In the genomic region with DNA sequence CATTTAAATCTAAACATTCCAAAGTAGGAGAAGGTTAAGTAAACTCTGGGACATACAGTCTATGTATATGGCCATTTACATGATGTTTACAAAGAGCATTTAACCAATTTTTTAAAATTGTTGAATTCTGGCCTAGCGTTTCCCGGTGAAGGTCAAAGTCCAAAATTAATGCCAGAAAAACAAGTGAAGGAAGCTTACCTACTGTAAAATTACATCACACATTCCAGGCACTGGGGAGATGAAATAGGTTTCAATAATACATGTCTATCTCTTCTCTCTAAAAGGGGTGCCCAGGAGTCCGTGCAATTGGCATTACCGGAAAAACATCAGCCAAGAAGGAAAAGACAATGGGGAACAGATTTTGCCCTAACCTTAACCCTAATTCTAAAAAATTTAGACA, we compare ENCODE assay signal across 22 cellular contexts.
DNase-seq lines count a peak whose midpoint lies in the region; ATAC-seq and TF ChIP-seq lines count a peak whose summit lies in the region.
"Had no signal": no experiment of that assay in that cellular context is flagged by ENCODE, and none has a peak within 500 bp of the region (broad histone marks: within the 10 kb centered on the region; RNA-seq: fewer than 3 reads in every experiment).

No MANE protein-coding gene starts in this region.

- H3K4me1 ChIP-seq in Loucy (ENCODE audit: insufficient read depth, low read length, poor library complexity, severe bottlenecking) = peaks cover 7% of the 10 kb centered on the region
- H3K4me1 ChIP-seq: A549; BE2C; BLaER1 treated with 17β-estradiol and CSF1 and Interleukin-3, amounts not matched to agents 10 nM and 100 nM had no signal

- no peak overlapping the region for H3K4me2 ChIP-seq in Loucy (ENCODE audit: low read depth, low read length, poor library complexity, severe bottlenecking)
- H3K4me2 ChIP-seq: A549; BLaER1 treated with 17β-estradiol and CSF1 and Interleukin-3, amounts not matched to agents 10 nM and 100 nM had no signal

- intact Hi-C loops in left colon (cut with DNase I, micrococcal nuclease) = no loop called here

- H3K9ac ChIP-seq in Loucy (ENCODE audit: low read depth, low read length, poor library complexity, severe bottlenecking) (no peak overlapping the region), SK-N-MC (ENCODE audit: insufficient read length) (no peak overlapping the region)
- H3K9ac ChIP-seq: BLaER1 treated with 17β-estradiol and CSF1 and Interleukin-3, amounts not matched to agents 10 nM and 100 nM had no signal

- no peaks in the 10 kb centered on the region for H4K20me1 ChIP-seq in Loucy (ENCODE audit: insufficient read depth, low read length, poor library complexity, severe bottlenecking)
- H4K20me1 ChIP-seq: BLaER1 treated with 17β-estradiol and CSF1 and Interleukin-3, amounts not matched to agents 10 nM and 100 nM had no signal

- peak overlapping the region; percentile 50; the same call in 1 of the 2 replicates for H2AFZ ChIP-seq in Loucy (ENCODE audit: low read length)

- no peaks in the 10 kb centered on the region for H3K9me2 ChIP-seq in Loucy (replicated peaks; ENCODE audit: low read depth, low read length)

- H3K36me3 ChIP-seq in Loucy (ENCODE audit: insufficient read depth, low read length) = no peaks in the 10 kb centered on the region
- H3K36me3 ChIP-seq in SK-N-MC (ENCODE audit: insufficient read depth, low read length) = no peaks in the 10 kb centered on the region
- H3K36me3 ChIP-seq: BE2C; BLaER1 treated with 17β-estradiol and CSF1 and Interleukin-3, amounts not matched to agents 10 nM and 100 nM had no signal

- ATAC-seq in left colon (peak; percentile 66), GM21825 (IDR thresholded peaks at IDR 0.05; ENCODE audit: unreplicated experiment) (no peak)
- no peak for ATAC-seq in stimulated activated naive CD8-positive, alpha-beta T cell treated with anti-CD3 and anti-CD28 coated beads, Interleukin-15, Interleukin-2, amounts not matched to agents 100 U/mL and 50 U/mL, for 24 hours
- ATAC-seq: A549, GM12878 had no signal

- H3K9me3 ChIP-seq in Loucy (ENCODE audit: insufficient read depth, low read depth, low read length) = no peaks in the 10 kb centered on the region
- H3K9me3 ChIP-seq in SK-N-MC (ENCODE audit: low read depth, low read length) = no peaks in the 10 kb centered on the region
- H3K9me3 ChIP-seq: A549, BE2C had no signal

- no peak overlapping the region for H3K4me3 ChIP-seq in Loucy (ENCODE audit: low read length, poor library complexity, severe bottlenecking)
- H3K4me3 ChIP-seq in SK-N-MC = 0 out of 2 replicates have a peak overlapping the region, but pooled peaks have one; percentile 1
- H3K4me3 ChIP-seq: A549; BLaER1 treated with 17β-estradiol and CSF1 and Interleukin-3, amounts not matched to agents 10 nM and 100 nM; GM12878 had no signal

- no peaks in the 10 kb centered on the region for H3K27me3 ChIP-seq in Loucy (ENCODE audit: insufficient read depth, low read length, poor library complexity, severe bottlenecking)
- H3K27me3 ChIP-seq: BE2C; BLaER1 treated with 17β-estradiol and CSF1 and Interleukin-3, amounts not matched to agents 10 nM and 100 nM had no signal

- H3K79me2 ChIP-seq in Loucy (ENCODE audit: insufficient read depth, low read length) = no peaks in the 10 kb centered on the region

- H3K27ac ChIP-seq in SK-N-MC = peak overlapping the region; percentile 69
- H3K27ac ChIP-seq: A549; BLaER1 treated with 17β-estradiol and CSF1 and Interleukin-3, amounts not matched to agents 10 nM and 100 nM had no signal

- no peaks in the 10 kb centered on the region for H3F3A ChIP-seq in Loucy (ENCODE audit: low read depth)

- DNase-seq in SK-N-MC (ENCODE audit: low read depth, low spot score) (no peak), left colon (no peak), NCI-H146 treated with DMSO at 0.1 percent for 48 hours (lab: John Stamatoyannopoulos, UW; ENCODE audit: unreplicated experiment) (no peak)
- DNase-seq in stimulated activated naive CD8-positive, alpha-beta T cell treated with anti-CD3 and anti-CD28 coated beads, Interleukin-15, Interleukin-2, amounts not matched to agents 100 U/mL and 50 U/mL, for 24 hours = no peak
- DNase-seq in activated naive CD4-positive, alpha-beta T cell (lab: John Stamatoyannopoulos, UW) = no peak
- DNase-seq: 8988T; ACHN; AML-193; BE2C; CD4-positive, alpha-beta T cell; CD8-positive, alpha-beta memory T cell; DMS 273 treated with DMSO at 0.1 percent for 48 hours; DMS79; EL; GDM1; GOT3; HCEC 1CT had no signal

- no peak for TF ChIP-seq CTCF in Loucy (conservative IDR thresholded peaks at IDR 0.05; ENCODE audit: low read length)
